1 cellular context compared by ENCODE assay signal in genomic region chr1:12142891-12143630, GRCh38.
TF ChIP-seq lines count a peak whose summit lies in the region.

No MANE protein-coding gene starts in this region.

TF ChIP-seq in IMR-90, 13 proteins besides CTCF, POLR2A, EP300 and RAD21 (continued from another document):
- TF ChIP-seq USF2 (IDR thresholded peaks at IDR 0.05; ENCODE audit: low read depth, low read length) = no peak
- TF ChIP-seq FOS (IDR thresholded peaks at IDR 0.05; ENCODE audit: low read depth, low read length) = no peak
- no peak for TF ChIP-seq MAFK (IDR thresholded peaks at IDR 0.05; ENCODE audit: low read depth, low read length)
TF ChIP-seq in IMR-90: peak in this region for 0.
